ENCODE assay signal across 17 cellular contexts in the genomic region with DNA sequence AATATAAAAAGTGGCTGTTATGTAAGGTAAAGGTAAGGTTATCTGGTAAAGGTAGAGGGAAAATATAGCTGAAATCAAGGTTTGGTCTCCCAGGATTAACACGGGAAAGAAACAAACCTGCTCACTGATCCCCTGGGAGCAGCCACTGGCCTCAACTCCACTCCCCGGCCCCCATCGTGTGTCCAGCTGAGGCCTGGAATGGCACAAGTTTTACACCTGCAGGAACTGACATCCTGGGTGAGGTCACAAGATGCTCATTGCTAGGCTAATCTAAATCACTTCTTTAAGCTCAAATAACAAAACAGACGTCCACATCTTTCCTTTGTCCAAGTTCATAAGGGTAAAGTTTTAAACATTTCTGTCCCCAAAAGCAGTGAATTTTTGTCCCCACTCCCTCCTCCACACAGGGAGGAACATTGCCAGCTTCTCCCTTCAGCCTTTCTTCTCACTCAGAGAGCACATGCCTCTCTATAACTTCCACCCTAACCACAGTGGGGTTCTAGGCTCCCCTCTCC. TPM values are rescaled to one million over a fixed set of nuclear protein-coding genes. Genes with fewer than 3 reads are reported as not detected.
DNase-seq lines count a peak whose midpoint lies in the region; ATAC-seq, FAIRE-seq and TF ChIP-seq lines count a peak whose summit lies in the region.
"Had no signal": no experiment of that assay in that cellular context is flagged by ENCODE, and none has a peak within 500 bp of the region (broad histone marks: within the 10 kb centered on the region; RNA-seq: fewer than 3 reads in every experiment).

No MANE protein-coding gene starts in this region.

- H3K23ac ChIP-seq in IMR-90 (ENCODE audit: low read depth, low read length) = no peak overlapping the region

- FAIRE-seq in A549 (lab: Jason Lieb, UNC) = no peak
- FAIRE-seq in K562 (lab: Jason Lieb, UNC) = no peak
- no peak for FAIRE-seq in D721Med (lab: Jason Lieb, UNC)
- FAIRE-seq: endometrium, frontal cortex, TTC549 had no signal

- H2BK15ac ChIP-seq in IMR-90 (ENCODE audit: low read depth, low read length) = peak overlapping the region; percentile 61; the same call in 1 of the 3 replicates

- H3K9me1 ChIP-seq in IMR-90 (ENCODE audit: insufficient read depth, low read length) = peaks cover 21% of the 10 kb centered on the region; the same call in 1 of the 2 replicates
- peaks cover 3% of the 10 kb centered on the region for H3K9me1 ChIP-seq in K562 (ENCODE audit: control insufficient read depth, insufficient read depth, low read length)

- H3K4me3 ChIP-seq in A549 (no peak overlapping the region), IMR-90 (ENCODE audit: insufficient read depth, low read depth, low read length) (no peak overlapping the region), K562 (no peak overlapping the region), mucosa of rectum (ENCODE audit: low read length in 2 of 2) (peak overlapping the region in 1 of 2 donors; percentile 28)
- H3K4me3 ChIP-seq: lung had no signal

- peaks cover 75% of the 10 kb centered on the region for H3K4me1 ChIP-seq in A549
- H3K4me1 ChIP-seq in IMR-90 (ENCODE audit: control insufficient read depth, insufficient read depth, low read length) = peaks cover 18% of the 10 kb centered on the region
- H3K4me1 ChIP-seq in K562 (replicated peaks in 1 of 2; ENCODE audit: control insufficient read depth in 2 of 2, insufficient read depth in 2 of 2, low read length in 2 of 2) = peaks cover 26 to 62% of the 10 kb centered on the region in 2 experiments
- peaks cover 26 to 42% of the 10 kb centered on the region in 2 donors for H3K4me1 ChIP-seq in mucosa of rectum (ENCODE audit: control insufficient read depth in 2 of 2, insufficient read depth in 2 of 2, low read length in 2 of 2)

- H3K79me1 ChIP-seq in IMR-90 (ENCODE audit: low read depth in 1 of 2, low read length in 2 of 2) = peaks cover 15 to 32% of the 10 kb centered on the region in 2 experiments

- no peak for DNase-seq in A549 (ENCODE audit: low read depth in 1 of 2, low spot score in 1 of 2)
- no peak for DNase-seq in IMR-90
- no peak for DNase-seq in K562 (ENCODE audit: extremely low read depth in 1 of 4, low spot score in 3 of 4)
- no peak for DNase-seq in D721Med (ENCODE audit: insufficient read length, low spot score)
- no peak for DNase-seq in activated effector memory CD4-positive, alpha-beta T cell treated with Interleukin-2 at 50 U/mL for 16 hours
- DNase-seq: activated CD4-positive, alpha-beta memory T cell treated with anti-CD3 and anti-CD28 coated beads for 36 hours; amniotic stem cell; GOT3; NCI-H187 treated with DMSO at 0.1 percent for 48 hours; NCI-H446 had no signal

- no peaks in the 10 kb centered on the region for H3K79me2 ChIP-seq in K562 (ENCODE audit: control insufficient read depth, insufficient read depth, low read length)

- ATAC-seq in A549 = no peak
- ATAC-seq in IMR-90 (ENCODE audit: low read depth) = no peak
- no peak for ATAC-seq in K562
- ATAC-seq in activated CD4-positive, CD25-positive, alpha-beta regulatory T cell treated with anti-CD3 and anti-CD28 coated beads, Interleukin-2, amount 50 U/mL, for 24 hours = no peak
- no peak for ATAC-seq in HG02884 (IDR thresholded peaks at IDR 0.05; ENCODE audit: unreplicated experiment)

- H4K20me1 ChIP-seq in IMR-90 (ENCODE audit: insufficient read depth, low read length) = no peaks in the 10 kb centered on the region
- H4K20me1 ChIP-seq in K562 (replicated peaks; ENCODE audit: control insufficient read depth, insufficient read depth, low read length) = no peaks in the 10 kb centered on the region

- H3K4ac ChIP-seq in IMR-90 (ENCODE audit: low read depth, low read length) = peak overlapping the region; percentile 36

- 55% methylated on average over 4 of the region's 4 CpGs for WGBS in A549 (ENCODE audit: missing lambda C conversion rate)
- WGBS in IMR-90 (ENCODE audit: extremely low coverage in 2 of 2, insufficient read length in 1 of 2), 2 experiments = no CpG with 5 or more reads among the region's 4 CpGs
- 22% methylated on average over 4 of the region's 4 CpGs for WGBS in K562 (ENCODE audit: insufficient coverage, low coverage, missing lambda C conversion rate)

- H2AK9ac ChIP-seq in IMR-90 (replicated peaks; ENCODE audit: low read depth, low read length, poor library complexity) = peak overlapping the region; percentile 20

- CTCF ChIA-PET in A549 (lab: Yijun Ruan, JAX) (interaction anchor here (0.9 to 5.2 kb wide), 9 partner anchors 8 to 58 kb away, joined by 3 to 26 read pairs (median 5); no protein-coding TSS in a partner anchor), IMR-90 (lab: Yijun Ruan, JAX) (no interaction called here), K562 (lab: Yijun Ruan, JAX; ENCODE audit: low intra/inter-chr PET ratio) (no interaction called here)

- H2AK5ac ChIP-seq in IMR-90 (ENCODE audit: low read depth, low read length) = peak overlapping the region; percentile 59

- H3K4me2 ChIP-seq in A549 (peak overlapping the region; percentile 69), IMR-90 (ENCODE audit: low read depth, low read length) (no peak overlapping the region), K562 (ENCODE audit: insufficient read depth, low read length) (peak overlapping the region; percentile 30; the same call in 1 of the 2 replicates)

- 0 out of 2 replicates have a peak overlapping the region, but pooled peaks have one; percentile 24 for H2BK120ac ChIP-seq in IMR-90 (ENCODE audit: low read depth, low read length)

- H2BK5ac ChIP-seq in IMR-90 (ENCODE audit: low read depth, low read length, poor library complexity, severe bottlenecking) = no peak overlapping the region

- H3K9ac ChIP-seq in IMR-90 (ENCODE audit: low read depth, low read length) (no peak overlapping the region), K562 (ENCODE audit: insufficient read depth in 1 of 2, low read depth in 2 of 2, low read length in 2 of 2) (peak overlapping the region in 1 of 2 experiments; percentile 37; a peak in 1 of 4 replicates), mucosa of rectum (ENCODE audit: low read depth in 1 of 2, low read length in 2 of 2) (peak overlapping the region in 1 of 2 donors; percentile 16)

- peak overlapping the region; percentile 55; the same call in 1 of the 2 replicates for H2BK20ac ChIP-seq in IMR-90 (ENCODE audit: low read depth, low read length)

- TF ChIP-seq POLR2A in A549 (IDR thresholded peaks at IDR 0.05; ENCODE audit: low read length) (no peak), IMR-90 (IDR thresholded peaks at IDR 0.05; ENCODE audit: low read depth, low read length) (no peak), K562 (conservative IDR thresholded peaks at IDR 0.05) (no peak)

- H3K18ac ChIP-seq in IMR-90 (ENCODE audit: low read depth, low read length) = no peak overlapping the region

- intact Hi-C loops in IMR-90 (cut with micrococcal nuclease) = loop anchor here (5.0 kb wide), 1 partner anchor 44 kb away; no protein-coding TSS in a partner anchor
- intact Hi-C loops in K562 (cut with micrococcal nuclease) = no loop called here

- H4K8ac ChIP-seq in IMR-90 (ENCODE audit: low read depth in 2 of 2, low read length in 2 of 2) = 0 out of 4 replicates have a peak overlapping the region, but pooled peaks of 1 of the 2 experiments have one; percentile 28

- TF ChIP-seq RAD21 in A549 (conservative IDR thresholded peaks at IDR 0.05 in 1 of 2, IDR thresholded peaks at IDR 0.05 in 1 of 2) (no peak), IMR-90 (IDR thresholded peaks at IDR 0.05; ENCODE audit: low read length) (no peak), K562 (CRISPR knock-in tag; conservative IDR thresholded peaks at IDR 0.05 in 1 of 2, IDR thresholded peaks at IDR 0.05 in 1 of 2) (no peak)

- POLR2A ChIA-PET in A549 (lab: Yijun Ruan, JAX) (interaction anchor here (0.8 to 1.7 kb wide), 2 partner anchors 9 to 62 kb away, joined by 10 to 11 read pairs; no protein-coding TSS in a partner anchor), IMR-90 (lab: Charles Lee; ENCODE audit: unreplicated experiment) (no interaction called here), K562 (lab: Yijun Ruan, JAX) (interaction anchor here (0.6 to 1.6 kb wide), 6 partner anchors 9 to 458 kb away, joined by 3 to 5 read pairs (median 3); a partner anchor contains a TSS)

- TF ChIP-seq EP300 in A549 (IDR thresholded peaks at IDR 0.05) = no peak
- no peak for TF ChIP-seq EP300 in K562 (IDR thresholded peaks at IDR 0.05; ENCODE audit: low read length)

- H2AFZ ChIP-seq in IMR-90 (replicated peaks; ENCODE audit: low read length, poor library complexity) = no peak overlapping the region
- H2AFZ ChIP-seq in K562 (ENCODE audit: low read depth, low read length) = 0 out of 2 replicates have a peak overlapping the region, but pooled peaks have one; percentile 9

- peak overlapping the region; percentile 42; the same call in 1 of the 2 replicates for H3K14ac ChIP-seq in IMR-90 (replicated peaks; ENCODE audit: low read depth, low read length)

- H3K9me3 ChIP-seq in A549 (no peaks in the 10 kb centered on the region), IMR-90 (ENCODE audit: control insufficient read depth, insufficient read depth, low read length) (no peaks in the 10 kb centered on the region), K562 (replicated peaks; ENCODE audit: control insufficient read depth, insufficient read depth, low read depth, low read length) (no peaks in the 10 kb centered on the region), mucosa of rectum (ENCODE audit: control insufficient read depth in 2 of 2, low read length in 2 of 2) (no peaks in the 10 kb centered on the region)

- H3K27ac ChIP-seq in A549 = peak overlapping the region; percentile 88 to 89
- no peak overlapping the region for H3K27ac ChIP-seq in IMR-90 (ENCODE audit: insufficient read depth, low read length)
- H3K27ac ChIP-seq in K562 (ENCODE audit: extremely low read depth, low read depth, low read length) = peak overlapping the region; percentile 18; the same call in 1 of the 3 replicates
- peak overlapping the region; percentile 62 to 68 for H3K27ac ChIP-seq in mucosa of rectum (ENCODE audit: low read depth in 2 of 2, low read length in 2 of 2)

- H4K5ac ChIP-seq in IMR-90 (ENCODE audit: low read depth, low read length) = no peak overlapping the region

- no peak overlapping the region for H4K91ac ChIP-seq in IMR-90 (ENCODE audit: insufficient read depth, low read depth, low read length)

- H3K36me3 ChIP-seq in IMR-90 (ENCODE audit: control insufficient read depth, insufficient read depth, low read length) = peaks cover 2% of the 10 kb centered on the region; the same call in 1 of the 2 replicates
- peaks cover 5% of the 10 kb centered on the region; the same call in 1 of the 3 replicates for H3K36me3 ChIP-seq in K562 (ENCODE audit: control insufficient read depth, insufficient read depth, low read length)
- H3K36me3 ChIP-seq in mucosa of rectum (ENCODE audit: control insufficient read depth in 2 of 2, insufficient read depth in 2 of 2, low read length in 2 of 2) = peaks cover 5 to 13% of the 10 kb centered on the region in 2 donors

- no peaks in the 10 kb centered on the region for H3K27me3 ChIP-seq in IMR-90 (ENCODE audit: control insufficient read depth, insufficient read depth, low read length)
- no peaks in the 10 kb centered on the region for H3K27me3 ChIP-seq in K562 (ENCODE audit: control insufficient read depth in 2 of 2, insufficient read depth in 2 of 2, low read length in 2 of 2)
- no peaks in the 10 kb centered on the region for H3K27me3 ChIP-seq in mucosa of rectum (ENCODE audit: control insufficient read depth in 2 of 2, insufficient read depth in 2 of 2, low read length in 2 of 2)

- BruUV-seq in IMR-90 (replicated peaks; lab: Mats Ljungman, UMichigan) (no TSS peak), K562 (replicated peaks; lab: Mats Ljungman, UMichigan) (no TSS peak)

- in situ Hi-C loops in IMR-90 (cut with MboI; ENCODE audit: low sequenced_read_pairs) (no loop called here), K562 (cut with MboI) (no loop called here)

- TF ChIP-seq CTCF in A549 (IDR thresholded peaks at IDR 0.05) = no peak
- TF ChIP-seq CTCF in IMR-90 (conservative IDR thresholded peaks at IDR 0.05; ENCODE audit: low read depth, low read length) = no peak
- no peak for TF ChIP-seq CTCF in K562 (IDR thresholded peaks at IDR 0.05 in 2 of 3, conservative IDR thresholded peaks at IDR 0.05 in 1 of 3; ENCODE audit: insufficient read depth in 2 of 3, low read depth in 1 of 3, low read length in 3 of 3)
- TF ChIP-seq CTCF in D721Med (IDR thresholded peaks at IDR 0.05; ENCODE audit: insufficient read depth, missing control alignments) = no peak

- no peak overlapping the region for H3K56ac ChIP-seq in IMR-90 (ENCODE audit: extremely low read depth, insufficient read depth, low read length)

- dilution Hi-C loops in IMR-90 (cut with HindIII; ENCODE audit: low sequenced_read_pairs, unreplicated experiment) = no loop called here

RNA-seq across cellular contexts. Expression of a gene that starts 46.3 kb away (rescaled TPM):
- 19.8 and 23.3 TPM in 2 replicates for polyA plus RNA-seq in A549 (2011; rRNA removed)
- polyA plus RNA-seq in A549 (2012; cell fraction: cytosol; rRNA removed) = 4.5 and 4.6 TPM in 2 replicates
- 7.3 and 8.1 TPM in 2 replicates for polyA plus RNA-seq in A549 (2012; cell fraction: nucleus; rRNA removed)
- polyA plus RNA-seq in A549 (2017; fragmentation: RNase III; extraction: RNeasy Plus Mini Kit Qiagen cat#74134 plus additional on column Dnase treatment) = 3.5 to 4.1 TPM (median 3.7 TPM) in 3 replicates
- polyA minus RNA-seq in A549 (2011; rRNA and poly(A)+ RNA removed) = 39.3 and 44.8 TPM in 2 replicates
- total RNA-seq in IMR-90 (2012; rRNA removed) = 2.2 and 2.7 TPM in 2 replicates
- polyA plus RNA-seq in IMR-90 (2012; rRNA removed) = 3.7 and 4.1 TPM in 2 replicates
- 3.2 and 3.4 TPM in 2 replicates for polyA plus RNA-seq in IMR-90 (2012; cell fraction: cytosol; rRNA removed)
- polyA plus RNA-seq in IMR-90 (2012; cell fraction: nucleus; rRNA removed; ENCODE audit: low replicate concordance) = 7.5 and 10.9 TPM in 2 replicates
- total RNA-seq in K562 (2011; cell fraction: chromatin; rRNA removed; ENCODE audit: low replicate concordance) = 41.9 and 57.7 TPM in 2 replicates
- total RNA-seq in K562 (2011; cell fraction: nucleolus; rRNA removed) = 29.5 and 31.2 TPM in 2 replicates
- total RNA-seq in K562 (2011; cell fraction: nucleoplasm; rRNA removed) = 35.3 and 46.4 TPM in 2 replicates
- 7.9 and 10.2 TPM in 2 replicates for total RNA-seq in K562 (2014; rRNA removed)
- 7.3 and 12.3 TPM in 2 replicates for total RNA-seq in K562 (2014; rRNA removed; fragmentation: Illumina TruSeq; extraction: Trizol)
- 5.4 TPM in 2 replicates for total RNA-seq in K562 (2015; rRNA removed; fragmentation: Illumina TruSeq; extraction: Trizol)
- total RNA-seq in K562 (2021) = 19.2 and 22.5 TPM in 2 replicates
- polyA plus RNA-seq in K562 (2011; rRNA removed) = 9.1 and 11.3 TPM in 2 replicates
- polyA plus RNA-seq in K562 (2011; cell fraction: cytosol; rRNA removed) = 3.3 and 5.2 TPM in 2 replicates
- 9.2 and 9.7 TPM in 2 replicates for polyA plus RNA-seq in K562 (2011; cell fraction: nucleus; rRNA removed)
- polyA plus RNA-seq in K562 (2012) = 5.1 and 14.2 TPM in 2 replicates
- polyA plus RNA-seq in K562 (2014; fragmentation: Illumina TruSeq; extraction: Trizol) = 6.6 and 8.2 TPM in 2 replicates
- polyA plus RNA-seq in K562 (2014; fragmentation: Nextera tagmentation; extraction: Ambion mirVana) = 1 to 10 TPM; 2.1 to 4.3 TPM
- 7.0 and 8.6 TPM in 2 replicates for polyA plus RNA-seq in K562 (2014; rRNA removed)
- polyA minus RNA-seq in K562 (2011; rRNA and poly(A)+ RNA removed) = 8.2 and 11.4 TPM in 2 replicates
- 4.9 and 5.2 TPM in 2 replicates for polyA minus RNA-seq in K562 (2011; cell fraction: cytosol; rRNA and poly(A)+ RNA removed)
- polyA minus RNA-seq in K562 (2011; cell fraction: nucleus; rRNA and poly(A)+ RNA removed) = 8.3 and 12.1 TPM in 2 replicates
